Comparison of ENCODE assay signal across 8 cellular contexts in the genomic region with DNA sequence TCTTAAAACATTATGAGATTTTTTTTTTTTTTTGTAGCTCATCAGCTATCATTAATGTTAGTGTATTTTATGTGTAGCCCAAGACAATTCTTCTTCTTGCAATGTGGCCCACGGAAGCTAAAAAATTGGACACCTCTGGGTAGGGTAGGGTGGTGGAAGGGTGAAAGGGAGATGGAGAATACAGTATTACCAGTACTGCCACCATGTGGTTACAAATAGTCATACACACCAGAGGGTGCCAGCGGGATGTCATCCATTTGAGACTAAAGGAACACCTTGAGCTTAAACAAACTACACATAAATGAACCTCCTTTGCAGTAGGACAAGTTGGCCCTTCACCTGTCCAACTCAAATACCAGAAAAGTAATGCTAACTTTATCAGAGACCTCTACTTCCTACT.
DNase-seq lines count a peak whose midpoint lies in the region; ATAC-seq and TF ChIP-seq lines count a peak whose summit lies in the region.

No MANE protein-coding gene starts in this region.

- no peak overlapping the region for H3K27ac Mint-ChIP-seq in GM23338

- no peaks in the 10 kb centered on the region for H3K9me3 Mint-ChIP-seq in GM23338

- peaks cover 6% of the 10 kb centered on the region; the same call in 2 of the 3 replicates for H3K4me1 Mint-ChIP-seq in GM23338

- H3F3A ChIP-seq in GM23338 (replicated peaks; ENCODE audit: low read depth) = no peaks in the 10 kb centered on the region

- H3K27me3 ChIP-seq in GM23338 (ENCODE audit: insufficient read depth) (no peaks in the 10 kb centered on the region), hepatocyte (no peaks in the 10 kb centered on the region)

- TF ChIP-seq CTCF in GM13976 (IDR thresholded peaks at IDR 0.05; ENCODE audit: borderline replicate concordance, control extremely low read depth, extremely low read depth, insufficient read depth, missing control alignments) (peak; percentile 45), GM23338 (conservative IDR thresholded peaks at IDR 0.05; ENCODE audit: low read depth in 2 of 2) (peak; percentile 62 to 80), hepatocyte (IDR thresholded peaks at IDR 0.05; ENCODE audit: poor library complexity) (peak; percentile 40)

- H3K27ac ChIP-seq in GM23338 (ENCODE audit: low read depth) (no peak overlapping the region), hepatocyte (no peak overlapping the region)

- no peaks in the 10 kb centered on the region for H3K9me2 ChIP-seq in GM23338 (ENCODE audit: insufficient read depth)
- no peaks in the 10 kb centered on the region for H3K9me2 ChIP-seq in hepatocyte (replicated peaks; ENCODE audit: insufficient read depth)

- peak; percentile 89 for ATAC-seq in GM23338

- H3K9me3 ChIP-seq in hepatocyte (ENCODE audit: low read depth) = no peaks in the 10 kb centered on the region

- H3K4me2 ChIP-seq in GM23338 (no peak overlapping the region), hepatocyte (no peak overlapping the region)

- no peaks in the 10 kb centered on the region for H3K36me3 ChIP-seq in GM23338 (ENCODE audit: insufficient read depth)
- H3K36me3 ChIP-seq in hepatocyte (replicated peaks; ENCODE audit: insufficient read depth, low read depth) = no peaks in the 10 kb centered on the region

- peaks cover 4% of the 10 kb centered on the region for H3K27me3 Mint-ChIP-seq in GM23338 (ENCODE audit: insufficient read depth, low read depth, poor library complexity)

- H2AFZ ChIP-seq in GM23338 (no peak overlapping the region), hepatocyte (no peak overlapping the region)

- DNase-seq in GM13976 (ENCODE audit: low spot score) = no peak
- peak; percentile 78 for DNase-seq in GM23338 (ENCODE audit: low spot score)
- peak; percentile 49 for DNase-seq in NAMALWA (ENCODE audit: low spot score)
- peak; percentile 49 for DNase-seq in hepatocyte (ENCODE audit: low spot score)
- no peak for DNase-seq in AG08395 (ENCODE audit: low spot score)
- DNase-seq in CD1c-positive myeloid dendritic cell (ENCODE audit: extremely low spot score) = no peak
- DNase-seq in NCI-H2107 (lab: John Stamatoyannopoulos, UW) = no peak
- no peak for DNase-seq in NCI-H2196 treated with DMSO at 0.1 percent for 48 hours (lab: John Stamatoyannopoulos, UW; ENCODE audit: unreplicated experiment)

- H3K4me3 ChIP-seq in GM23338 (no peak overlapping the region), hepatocyte (no peak overlapping the region)

- H3K4me1 ChIP-seq in GM23338 (ENCODE audit: insufficient read depth) = no peaks in the 10 kb centered on the region
- no peaks in the 10 kb centered on the region for H3K4me1 ChIP-seq in hepatocyte (ENCODE audit: insufficient read depth)

- WGBS in hepatocyte (ENCODE audit: low lambda C conversion rate, missing lambda C conversion rate) = 49% methylated on average over 2 of the region's 2 CpGs

- no peaks in the 10 kb centered on the region for H3K79me2 ChIP-seq in GM23338 (replicated peaks; ENCODE audit: insufficient read depth)
- H3K79me2 ChIP-seq in hepatocyte = no peaks in the 10 kb centered on the region

- no peaks in the 10 kb centered on the region for H3K36me3 Mint-ChIP-seq in GM23338 (ENCODE audit: low read depth)

- H4K20me1 ChIP-seq in GM23338 (replicated peaks; ENCODE audit: insufficient read depth) (no peaks in the 10 kb centered on the region), hepatocyte (ENCODE audit: insufficient read depth, poor library complexity, severe bottlenecking) (no peaks in the 10 kb centered on the region)

- in situ Hi-C loops in GM13976 (cut with MboI; ENCODE audit: low sequenced_read_pairs, unreplicated experiment) = no loop called here

- H3K4me3 Mint-ChIP-seq in GM23338 = no peak overlapping the region

TF ChIP-seq in GM23338, 12 proteins besides CTCF, POLR2A, EP300 and RAD21 (continues in another document):
- no peak for TF ChIP-seq CREB1 (CRISPR knock-in tag; IDR thresholded peaks at IDR 0.05; ENCODE audit: low read depth)
- TF ChIP-seq REST (IDR thresholded peaks at IDR 0.05; ENCODE audit: unreplicated experiment) = no peak
- TF ChIP-seq POLR2AphosphoS5 (IDR thresholded peaks at IDR 0.05; ENCODE audit: low read depth) = no peak
- TF ChIP-seq, protein P1, sequence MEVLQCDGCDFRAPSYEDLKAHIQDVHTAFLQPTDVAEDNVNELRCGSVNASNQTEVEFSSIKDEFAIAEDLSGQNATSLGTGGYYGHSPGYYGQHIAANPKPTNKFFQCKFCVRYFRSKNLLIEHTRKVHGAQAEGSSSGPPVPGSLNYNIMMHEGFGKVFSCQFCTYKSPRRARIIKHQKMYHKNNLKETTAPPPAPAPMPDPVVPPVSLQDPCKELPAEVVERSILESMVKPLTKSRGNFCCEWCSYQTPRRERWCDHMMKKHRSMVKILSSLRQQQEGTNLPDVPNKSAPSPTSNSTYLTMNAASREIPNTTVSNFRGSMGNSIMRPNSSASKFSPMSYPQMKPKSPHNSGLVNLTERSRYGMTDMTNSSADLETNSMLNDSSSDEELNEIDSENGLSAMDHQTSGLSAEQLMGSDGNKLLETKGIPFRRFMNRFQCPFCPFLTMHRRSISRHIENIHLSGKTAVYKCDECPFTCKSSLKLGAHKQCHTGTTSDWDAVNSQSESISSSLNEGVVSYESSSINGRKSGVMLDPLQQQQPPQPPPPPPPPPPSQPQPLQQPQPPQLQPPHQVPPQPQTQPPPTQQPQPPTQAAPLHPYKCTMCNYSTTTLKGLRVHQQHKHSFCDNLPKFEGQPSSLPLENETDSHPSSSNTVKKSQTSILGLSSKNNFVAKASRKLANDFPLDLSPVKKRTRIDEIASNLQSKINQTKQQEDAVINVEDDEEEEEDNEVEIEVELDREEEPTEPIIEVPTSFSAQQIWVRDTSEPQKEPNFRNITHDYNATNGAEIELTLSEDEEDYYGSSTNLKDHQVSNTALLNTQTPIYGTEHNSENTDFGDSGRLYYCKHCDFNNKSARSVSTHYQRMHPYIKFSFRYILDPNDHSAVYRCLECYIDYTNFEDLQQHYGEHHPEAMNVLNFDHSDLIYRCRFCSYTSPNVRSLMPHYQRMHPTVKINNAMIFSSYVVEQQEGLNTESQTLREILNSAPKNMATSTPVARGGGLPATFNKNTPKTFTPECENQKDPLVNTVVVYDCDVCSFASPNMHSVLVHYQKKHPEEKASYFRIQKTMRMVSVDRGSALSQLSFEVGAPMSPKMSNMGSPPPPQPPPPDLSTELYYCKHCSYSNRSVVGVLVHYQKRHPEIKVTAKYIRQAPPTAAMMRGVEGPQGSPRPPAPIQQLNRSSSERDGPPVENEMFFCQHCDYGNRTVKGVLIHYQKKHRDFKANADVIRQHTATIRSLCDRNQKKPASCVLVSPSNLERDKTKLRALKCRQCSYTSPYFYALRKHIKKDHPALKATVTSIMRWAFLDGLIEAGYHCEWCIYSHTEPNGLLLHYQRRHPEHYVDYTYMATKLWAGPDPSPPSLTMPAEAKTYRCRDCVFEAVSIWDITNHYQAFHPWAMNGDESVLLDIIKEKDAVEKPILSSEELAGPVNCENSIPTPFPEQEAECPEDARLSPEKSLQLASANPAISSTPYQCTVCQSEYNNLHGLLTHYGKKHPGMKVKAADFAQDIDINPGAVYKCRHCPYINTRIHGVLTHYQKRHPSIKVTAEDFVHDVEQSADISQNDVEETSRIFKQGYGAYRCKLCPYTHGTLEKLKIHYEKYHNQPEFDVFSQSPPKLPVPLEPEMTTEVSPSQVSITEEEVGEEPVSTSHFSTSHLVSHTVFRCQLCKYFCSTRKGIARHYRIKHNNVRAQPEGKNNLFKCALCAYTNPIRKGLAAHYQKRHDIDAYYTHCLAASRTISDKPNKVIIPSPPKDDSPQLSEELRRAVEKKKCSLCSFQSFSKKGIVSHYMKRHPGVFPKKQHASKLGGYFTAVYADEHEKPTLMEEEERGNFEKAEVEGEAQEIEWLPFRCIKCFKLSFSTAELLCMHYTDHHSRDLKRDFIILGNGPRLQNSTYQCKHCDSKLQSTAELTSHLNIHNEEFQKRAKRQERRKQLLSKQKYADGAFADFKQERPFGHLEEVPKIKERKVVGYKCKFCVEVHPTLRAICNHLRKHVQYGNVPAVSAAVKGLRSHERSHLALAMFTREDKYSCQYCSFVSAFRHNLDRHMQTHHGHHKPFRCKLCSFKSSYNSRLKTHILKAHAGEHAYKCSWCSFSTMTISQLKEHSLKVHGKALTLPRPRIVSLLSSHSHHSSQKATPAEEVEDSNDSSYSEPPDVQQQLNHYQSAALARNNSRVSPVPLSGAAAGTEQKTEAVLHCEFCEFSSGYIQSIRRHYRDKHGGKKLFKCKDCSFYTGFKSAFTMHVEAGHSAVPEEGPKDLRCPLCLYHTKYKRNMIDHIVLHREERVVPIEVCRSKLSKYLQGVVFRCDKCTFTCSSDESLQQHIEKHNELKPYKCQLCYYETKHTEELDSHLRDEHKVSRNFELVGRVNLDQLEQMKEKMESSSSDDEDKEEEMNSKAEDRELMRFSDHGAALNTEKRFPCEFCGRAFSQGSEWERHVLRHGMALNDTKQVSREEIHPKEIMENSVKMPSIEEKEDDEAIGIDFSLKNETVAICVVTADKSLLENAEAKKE (CRISPR knock-in tag; IDR thresholded peaks at IDR 0.05) = no peak
- TF ChIP-seq ZNF114 (CRISPR knock-in tag; IDR thresholded peaks at IDR 0.05) = no peak

Comparison
In these comparisons a context has a peak if more than half of its experiments do, and no peak if none do; other contexts are left out.
1. DNase-seq: peak in GM23338 (single experiment), NAMALWA (single experiment) and hepatocyte (single experiment); none in GM13976 (single experiment), AG08395 (single experiment), CD1c-positive myeloid dendritic cell (single experiment), NCI-H2107 (single experiment) and NCI-H2196 treated with DMSO at 0.1 percent for 48 hours (single experiment).
2. Peak in every context shown above with its lines, with median percentiles within 50 percentile points of each other: CTCF ChIP-seq.